Comparison of ENCODE assay signal across 17 cellular contexts in genomic region chr1:220144051-220144450, GRCh38.
"Had no signal": no experiment of that assay in that cellular context is flagged by ENCODE, and none has a peak within 500 bp of the region (broad histone marks: within the 10 kb centered on the region; RNA-seq: fewer than 3 reads in every experiment).

No MANE protein-coding gene starts in this region.

- H3K9me3 Mint-ChIP-seq: dendritic cell treated with granulocyte-macrophage colony-stimulating factor and Interleukin-4, amounts not matched to agents 40 ng/mL and 50 ng/mL, for 4 days; effector memory CD8-positive, alpha-beta T cell; natural killer cell; neural crest cell had no signal

- H3K4me3 ChIP-seq: hepatocyte, mucosa of descending colon, ovary had no signal

- H3K4me1 ChIP-seq: foreskin keratinocyte had no signal

- H3K27ac Mint-ChIP-seq: dendritic cell treated with granulocyte-macrophage colony-stimulating factor and Interleukin-4, amounts not matched to agents 40 ng/mL and 50 ng/mL, for 4 days had no signal

- H3K27me3 Mint-ChIP-seq: dendritic cell treated with granulocyte-macrophage colony-stimulating factor and Interleukin-4, amounts not matched to agents 40 ng/mL and 50 ng/mL, for 4 days; effector memory CD8-positive, alpha-beta T cell had no signal

- H3K36me3 ChIP-seq: ovary had no signal

- H3K9me3 ChIP-seq: mucosa of descending colon, ovary had no signal

- H3K4me3 Mint-ChIP-seq: dendritic cell treated with granulocyte-macrophage colony-stimulating factor and Interleukin-4, amounts not matched to agents 40 ng/mL and 50 ng/mL, for 4 days; effector memory CD8-positive, alpha-beta T cell; natural killer cell; neural crest cell had no signal

- H3K4me1 Mint-ChIP-seq: natural killer cell, neural crest cell had no signal

- DNase-seq: effector memory CD8-positive, alpha-beta T cell; erythroblast; foreskin keratinocyte; head of caudate nucleus; kidney glomerular epithelial cell; mammary epithelial cell; mucosa of descending colon; natural killer cell; ovary; right cardiac atrium; small intestine; stimulated activated CD4-positive, alpha-beta T cell treated with anti-CD3 and anti-CD28 coated beads, Interleukin-12 subunit alpha, Interleukin-12 subunit beta, amount 100 ng/mL, for 4 hours; stimulated activated naive CD4-positive, alpha-beta T cell treated with Interleukin-2 at 50 U/mL for 16 hours; trophoblast cell had no signal

- H3K27me3 ChIP-seq: foreskin keratinocyte, hepatocyte, ovary had no signal

- H3K27ac ChIP-seq: foreskin keratinocyte, hepatocyte, ovary had no signal
